15 cellular contexts compared by ENCODE assay signal in genomic region chr3:19264424-19264823, GRCh38.
"Had no signal": no experiment of that assay in that cellular context is flagged by ENCODE, and none has a peak within 500 bp of the region (broad histone marks: within the 10 kb centered on the region; RNA-seq: fewer than 3 reads in every experiment).

No MANE protein-coding gene starts in this region.

- ATAC-seq: gastroesophageal sphincter; psoas muscle; stimulated activated naive CD8-positive, alpha-beta T cell treated with anti-CD3 and anti-CD28 coated beads, Interleukin-15, Interleukin-2, amounts not matched to agents 100 U/mL and 50 U/mL, for 24 hours; upper lobe of right lung had no signal

- H3K27ac Mint-ChIP-seq: activated naive CD4-positive, alpha-beta T cell treated with anti-CD3 and anti-CD28 coated beads, Interleukin-2, amount 50 U/mL, for 24 hours; brain; nephron progenitor cell had no signal

- H3K27me3 Mint-ChIP-seq: brain had no signal

- DNase-seq: activated CD4-positive, alpha-beta T cell treated with anti-CD3 and anti-CD28 coated beads, Interleukin-2, amount 50 U/mL, for 1 hour; activated CD4-positive, CD25-positive, alpha-beta regulatory T cell; effector memory CD4-positive, alpha-beta T cell; left ventricle myocardium inferior; mesenchymal stem cell; nephron progenitor cell; psoas muscle; sigmoid colon; stimulated activated CD4-positive, alpha-beta T cell treated with anti-CD3 and anti-CD28 coated beads, Interleukin-12 subunit alpha, Interleukin-12 subunit beta, amount 100 ng/mL, for 4 hours; stimulated activated naive CD8-positive, alpha-beta T cell treated with anti-CD3 and anti-CD28 coated beads, Interleukin-15, Interleukin-2, amounts not matched to agents 100 U/mL and 50 U/mL, for 24 hours; upper lobe of right lung had no signal

- H3K4me1 ChIP-seq: gastroesophageal sphincter, left ventricle myocardium inferior, psoas muscle, sigmoid colon, suprapubic skin, upper lobe of right lung had no signal

- H3K9me3 ChIP-seq: gastroesophageal sphincter, left ventricle myocardium inferior, psoas muscle, sigmoid colon, suprapubic skin, upper lobe of right lung had no signal

- H3K36me3 Mint-ChIP-seq: activated naive CD4-positive, alpha-beta T cell treated with anti-CD3 and anti-CD28 coated beads, Interleukin-2, amount 50 U/mL, for 24 hours had no signal

- H3K36me3 ChIP-seq: gastroesophageal sphincter, left ventricle myocardium inferior, sigmoid colon, suprapubic skin, upper lobe of right lung had no signal

- H3K4me3 Mint-ChIP-seq: activated naive CD4-positive, alpha-beta T cell treated with anti-CD3 and anti-CD28 coated beads, Interleukin-2, amount 50 U/mL, for 24 hours; brain; nephron progenitor cell had no signal

- H3K4me1 Mint-ChIP-seq: activated naive CD4-positive, alpha-beta T cell treated with anti-CD3 and anti-CD28 coated beads, Interleukin-2, amount 50 U/mL, for 24 hours; nephron progenitor cell had no signal

- H3K4me3 ChIP-seq: gastroesophageal sphincter, left ventricle myocardium inferior, psoas muscle, sigmoid colon, suprapubic skin, upper lobe of right lung had no signal

- H3K27ac ChIP-seq: gastroesophageal sphincter, left ventricle myocardium inferior, psoas muscle, sigmoid colon, suprapubic skin, upper lobe of right lung had no signal

- H3K9me3 Mint-ChIP-seq: activated naive CD4-positive, alpha-beta T cell treated with anti-CD3 and anti-CD28 coated beads, Interleukin-2, amount 50 U/mL, for 24 hours; brain; nephron progenitor cell had no signal
